Comparison of ENCODE assay signal across 12 cellular contexts in genomic region chr10:100656479-100656878, GRCh38.
DNase-seq lines count a peak whose midpoint lies in the region; ATAC-seq and TF ChIP-seq lines count a peak whose summit lies in the region.
"Had no signal": no experiment of that assay in that cellular context is flagged by ENCODE, and none has a peak within 500 bp of the region (broad histone marks: within the 10 kb centered on the region; RNA-seq: fewer than 3 reads in every experiment).

No MANE protein-coding gene starts in this region.

- intact Hi-C loops in thyroid gland (cut with DNase I): no loop called here

- H3K36me3 Mint-ChIP-seq in activated CD4-positive, alpha-beta T cell treated with anti-CD3 and anti-CD28 coated beads, Interleukin-2, amount 10 ng/mL, durations not matched to agents 7 days and 5 days (ENCODE audit: low read depth): peaks cover 7% of the 10 kb centered on the region
- peaks cover 15% of the 10 kb centered on the region for H3K36me3 Mint-ChIP-seq in glutamatergic neuron (ENCODE audit: unreplicated experiment)

- peaks cover 24% of the 10 kb centered on the region for H3K4me1 Mint-ChIP-seq in activated CD4-positive, alpha-beta T cell treated with anti-CD3 and anti-CD28 coated beads, Interleukin-2, amount 10 ng/mL, durations not matched to agents 7 days and 5 days
- peaks cover 7% of the 10 kb centered on the region for H3K4me1 Mint-ChIP-seq in glutamatergic neuron (ENCODE audit: low read depth, unreplicated experiment)

- ATAC-seq in GM19324 (IDR thresholded peaks at IDR 0.05; ENCODE audit: low FRiP score, unreplicated experiment): no peak

- H3K27ac Mint-ChIP-seq in activated CD4-positive, alpha-beta T cell treated with anti-CD3 and anti-CD28 coated beads, Interleukin-2, amount 10 ng/mL, durations not matched to agents 7 days and 5 days: no peak overlapping the region
- no peak overlapping the region for H3K27ac Mint-ChIP-seq in glutamatergic neuron (ENCODE audit: unreplicated experiment)
- H3K27ac Mint-ChIP-seq: stimulated activated naive CD8-positive, alpha-beta T cell treated with anti-CD3 and anti-CD28 coated beads, Interleukin-15, Interleukin-2, amounts not matched to agents 100 ng/mL and 50 ng/mL, for 24 hours had no signal

- peak; percentile 32 for DNase-seq in activated CD4-positive, alpha-beta T cell treated with anti-CD3 and anti-CD28 coated beads for 48 hours
- DNase-seq in activated CD4-positive, alpha-beta T cell treated with anti-CD3 and anti-CD28 coated beads, Interleukin-2, amount 10 ng/mL, durations not matched to agents 7 days and 5 days: no peak
- DNase-seq in NCI-H2171 treated with DMSO at 0.1 percent for 48 hours (lab: John Stamatoyannopoulos, UW): peak; percentile 40
- peak; percentile 60 for DNase-seq in glutamatergic neuron
- peak; percentile 43 for DNase-seq in stimulated activated CD8-positive, alpha-beta memory T cell treated with anti-CD3 and anti-CD28 coated beads, Interleukin-4, amount 100 ng/mL, for 48 hours
- DNase-seq in thyroid gland: no peak
- DNase-seq in amygdala (lab: John Stamatoyannopoulos, UW): no peak
- DNase-seq: NCI-H2081 treated with DMSO at 0.1 percent for 48 hours, T-helper 2 cell had no signal

- 6 to 8% methylated on average over 20 to 21 of the region's 34 CpGs for WGBS in thyroid gland, 2 donors

- no peak overlapping the region for H3K4me3 Mint-ChIP-seq in activated CD4-positive, alpha-beta T cell treated with anti-CD3 and anti-CD28 coated beads, Interleukin-2, amount 10 ng/mL, durations not matched to agents 7 days and 5 days
- no peak overlapping the region for H3K4me3 Mint-ChIP-seq in glutamatergic neuron (ENCODE audit: unreplicated experiment)

- H3K4me1 ChIP-seq in thyroid gland: peaks cover 0 to 17% of the 10 kb centered on the region in 2 donors
- H3K4me1 ChIP-seq: BLaER1 had no signal

- peaks cover 46% of the 10 kb centered on the region for H3K27me3 ChIP-seq in thyroid gland

- TF ChIP-seq POLR2A in thyroid gland (IDR thresholded peaks at IDR 0.05): no peak

- CTCF ChIA-PET in activated CD4-positive, alpha-beta T cell treated with anti-CD3 and anti-CD28 coated beads, Interleukin-2, amount 10 ng/mL, durations not matched to agents 7 days and 5 days (lab: Charles Lee): interaction anchor here (0.9 kb wide), 1 partner anchor 85 kb away, joined by 3 read pairs; no protein-coding TSS in a partner anchor

- H3K9me3 Mint-ChIP-seq in activated CD4-positive, alpha-beta T cell treated with anti-CD3 and anti-CD28 coated beads, Interleukin-2, amount 10 ng/mL, durations not matched to agents 7 days and 5 days: no peaks in the 10 kb centered on the region
- H3K9me3 Mint-ChIP-seq in glutamatergic neuron (ENCODE audit: unreplicated experiment): peaks cover 16% of the 10 kb centered on the region
- H3K9me3 Mint-ChIP-seq: stimulated activated naive CD8-positive, alpha-beta T cell treated with anti-CD3 and anti-CD28 coated beads, Interleukin-15, Interleukin-2, amounts not matched to agents 100 ng/mL and 50 ng/mL, for 24 hours had no signal

- no peak overlapping the region for H3K4me3 ChIP-seq in thyroid gland (replicated peaks in 1 of 3)
- H3K4me3 ChIP-seq: BLaER1 had no signal

- H3K36me3 ChIP-seq in thyroid gland: no peaks in the 10 kb centered on the region
- H3K36me3 ChIP-seq: BLaER1 had no signal

- POLR2A ChIA-PET in activated CD4-positive, alpha-beta T cell treated with anti-CD3 and anti-CD28 coated beads, Interleukin-2, amount 10 ng/mL, durations not matched to agents 7 days and 5 days (lab: Charles Lee): no interaction called here

- peaks cover 81% of the 10 kb centered on the region for H3K27me3 Mint-ChIP-seq in activated CD4-positive, alpha-beta T cell treated with anti-CD3 and anti-CD28 coated beads, Interleukin-2, amount 10 ng/mL, durations not matched to agents 7 days and 5 days
- H3K27me3 Mint-ChIP-seq in glutamatergic neuron (ENCODE audit: unreplicated experiment): peaks cover 41% of the 10 kb centered on the region

- no peaks in the 10 kb centered on the region for H3K9me3 ChIP-seq in thyroid gland

- no peak overlapping the region for H3K27ac ChIP-seq in thyroid gland
- H3K27ac ChIP-seq: BLaER1 had no signal

- TF ChIP-seq CTCF in glutamatergic neuron (IDR thresholded peaks at IDR 0.05; ENCODE audit: partially characterized antibody, unreplicated experiment): no peak
- TF ChIP-seq CTCF in thyroid gland (IDR thresholded peaks at IDR 0.05): no peak

Comparison
In these comparisons a context has a peak if more than half of its experiments do, and no peak if none do; other contexts are left out.
1. DNase-seq: peak in activated CD4-positive, alpha-beta T cell treated with anti-CD3 and anti-CD28 coated beads for 48 hours (single experiment), NCI-H2171 treated with DMSO at 0.1 percent for 48 hours (single experiment), glutamatergic neuron (single experiment) and stimulated activated CD8-positive, alpha-beta memory T cell treated with anti-CD3 and anti-CD28 coated beads, Interleukin-4, amount 100 ng/mL, for 48 hours (single experiment); none in activated CD4-positive, alpha-beta T cell treated with anti-CD3 and anti-CD28 coated beads, Interleukin-2, amount 10 ng/mL, durations not matched to agents 7 days and 5 days (single experiment), thyroid gland (0 of 2) and amygdala (0 of 56).